8 cellular contexts compared by ENCODE assay signal in genomic region chr11:61817471-61818202, GRCh38. TPM values are rescaled to one million over a fixed set of nuclear protein-coding genes. Genes with fewer than 3 reads are reported as not detected.
DNase-seq lines count a peak whose midpoint lies in the region; ATAC-seq and TF ChIP-seq lines count a peak whose summit lies in the region.

No MANE protein-coding gene starts in this region.

- no peaks in the 10 kb centered on the region for H3K36me3 Mint-ChIP-seq in natural killer cell

- POLR2A ChIA-PET in IMR-90 (lab: Charles Lee; ENCODE audit: unreplicated experiment) = no interaction called here

- no peak for TF ChIP-seq CTCF in AG10803 (conservative IDR thresholded peaks at IDR 0.05; ENCODE audit: low read length)
- no peak for TF ChIP-seq CTCF in IMR-90 (conservative IDR thresholded peaks at IDR 0.05; ENCODE audit: low read depth, low read length)
- no peak for TF ChIP-seq CTCF in natural killer cell (IDR thresholded peaks at IDR 0.05)

- no peak overlapping the region for H2BK5ac ChIP-seq in IMR-90 (ENCODE audit: low read depth, low read length, poor library complexity, severe bottlenecking)

- H3K36me3 ChIP-seq in IMR-90 (ENCODE audit: control insufficient read depth, insufficient read depth, low read length) = peaks cover 6% of the 10 kb centered on the region

- peak overlapping the region; percentile 68 to 94 for H4K8ac ChIP-seq in IMR-90 (ENCODE audit: low read depth in 2 of 2, low read length in 2 of 2)

- H2AFZ ChIP-seq in IMR-90 (replicated peaks; ENCODE audit: low read length, poor library complexity) = no peak overlapping the region

- H3K9me1 ChIP-seq in IMR-90 (ENCODE audit: insufficient read depth, low read length) = peaks cover 9% of the 10 kb centered on the region; the same call in 1 of the 2 replicates

- ATAC-seq in IMR-90 (ENCODE audit: low read depth) = no peak
- no peak for ATAC-seq in natural killer cell
- ATAC-seq in GM21515 (IDR thresholded peaks at IDR 0.05; ENCODE audit: unreplicated experiment) = no peak
- no peak for ATAC-seq in GM21737 (IDR thresholded peaks at IDR 0.05; ENCODE audit: unreplicated experiment)

- H2BK15ac ChIP-seq in IMR-90 (ENCODE audit: low read depth, low read length) = no peak overlapping the region

- BruUV-seq in IMR-90 (replicated peaks; lab: Mats Ljungman, UMichigan) = TSS peak; percentile 33

- 0 out of 2 replicates have a peak overlapping the region, but pooled peaks have one; percentile 7 for H2BK20ac ChIP-seq in IMR-90 (ENCODE audit: low read depth, low read length)

- peak overlapping the region; percentile 95; the same call in 1 of the 2 replicates for H3K14ac ChIP-seq in IMR-90 (replicated peaks; ENCODE audit: low read depth, low read length)

- no peak for TF ChIP-seq RAD21 in IMR-90 (IDR thresholded peaks at IDR 0.05; ENCODE audit: low read length)

- peaks cover 17 to 37% of the 10 kb centered on the region in 2 donors for H3K4me1 Mint-ChIP-seq in natural killer cell

- peak overlapping the region; percentile 95 for H3K4me2 ChIP-seq in IMR-90 (ENCODE audit: low read depth, low read length)

- peak overlapping the region; percentile 85; the same call in 1 of the 2 replicates for H3K23ac ChIP-seq in IMR-90 (ENCODE audit: low read depth, low read length)

- peak overlapping the region; percentile 91 for H3K4me3 Mint-ChIP-seq in natural killer cell

- intact Hi-C loops in IMR-90 (cut with micrococcal nuclease) (no loop called here), natural killer cell (cut with micrococcal nuclease) (no loop called here)

- no peak overlapping the region; the same call in 1 of the 2 replicates for H3K27ac ChIP-seq in IMR-90 (ENCODE audit: insufficient read depth, low read length)
- peak overlapping the region; percentile 96 for H3K27ac ChIP-seq in caudate nucleus (ENCODE audit: low read depth, low read length)

- H3K79me1 ChIP-seq in IMR-90 (ENCODE audit: low read depth in 1 of 2, low read length in 2 of 2) = peaks cover 7 to 32% of the 10 kb centered on the region in 2 experiments; a peak in 3 of 4 replicates

- H3K27me3 Mint-ChIP-seq in natural killer cell (ENCODE audit: low read depth in 2 of 2) = no peaks in the 10 kb centered on the region

- H3K9ac ChIP-seq in IMR-90 (ENCODE audit: low read depth, low read length) = peak overlapping the region; percentile 80

- peak overlapping the region; percentile 97 for H2AK9ac ChIP-seq in IMR-90 (replicated peaks; ENCODE audit: low read depth, low read length, poor library complexity)

- no peak overlapping the region for H2AK5ac ChIP-seq in IMR-90 (ENCODE audit: low read depth, low read length)

- H3K56ac ChIP-seq in IMR-90 (ENCODE audit: extremely low read depth, insufficient read depth, low read length) = peak overlapping the region; percentile 81; the same call in 1 of the 2 replicates

- H3K4ac ChIP-seq in IMR-90 (ENCODE audit: low read depth, low read length) = peak overlapping the region; percentile 96

- TF ChIP-seq POLR2A in IMR-90 (IDR thresholded peaks at IDR 0.05; ENCODE audit: low read depth, low read length) = no peak

- DNase-seq in AG10803 (ENCODE audit: low read depth) (no peak), IMR-90 (no peak), caudate nucleus (lab: John Stamatoyannopoulos, UW) (no peak), natural killer cell (no peak), NCI-H1694 (lab: John Stamatoyannopoulos, UW) (no peak), ecto neural progenitor cell (ENCODE audit: low spot score) (no peak)

- H2BK120ac ChIP-seq in IMR-90 (ENCODE audit: low read depth, low read length) = peak overlapping the region; percentile 67; the same call in 1 of the 2 replicates

- H4K20me1 ChIP-seq in IMR-90 (ENCODE audit: insufficient read depth, low read length) = no peaks in the 10 kb centered on the region; the same call in 1 of the 2 replicates

- no peaks in the 10 kb centered on the region for H3K9me3 ChIP-seq in IMR-90 (ENCODE audit: control insufficient read depth, insufficient read depth, low read length)

- peaks cover 5% of the 10 kb centered on the region; the same call in 1 of the 2 replicates for H3K4me1 ChIP-seq in IMR-90 (ENCODE audit: control insufficient read depth, insufficient read depth, low read length)

- H3K4me3 ChIP-seq in AG10803 (ENCODE audit: low read length) (peak overlapping the region; percentile 92), IMR-90 (ENCODE audit: insufficient read depth, low read depth, low read length) (peak overlapping the region; percentile 86)

- dilution Hi-C loops in IMR-90 (cut with HindIII; ENCODE audit: low sequenced_read_pairs, unreplicated experiment) = no loop called here

- H3K18ac ChIP-seq in IMR-90 (ENCODE audit: low read depth, low read length) = peak overlapping the region; percentile 76; the same call in 1 of the 2 replicates

- in situ Hi-C loops in IMR-90 (cut with MboI; ENCODE audit: low sequenced_read_pairs) = no loop called here

- H3K27ac Mint-ChIP-seq in natural killer cell = peak overlapping the region; percentile 68 to 92

- CTCF ChIA-PET in IMR-90 (lab: Yijun Ruan, JAX) = interaction anchor here (1.2 to 1.5 kb wide), 3 partner anchors 10 to 21 kb away, joined by 3 to 5 read pairs (median 4); partner anchors contain the start of gene FADS2

- H3K27me3 ChIP-seq in IMR-90 (ENCODE audit: control insufficient read depth, insufficient read depth, low read length) = no peaks in the 10 kb centered on the region

- peak overlapping the region; percentile 89 for H4K91ac ChIP-seq in IMR-90 (ENCODE audit: insufficient read depth, low read depth, low read length)

- WGBS in IMR-90 (ENCODE audit: extremely low coverage in 2 of 2, insufficient read length in 1 of 2), 2 experiments = 67% methylated on average over 1 of the region's 6 CpGs; no CpG with 5 or more reads in 1 of the 2 experiments

- no peaks in the 10 kb centered on the region for H3K9me3 Mint-ChIP-seq in natural killer cell

- H4K5ac ChIP-seq in IMR-90 (ENCODE audit: low read depth, low read length) = peak overlapping the region; percentile 93; the same call in 1 of the 2 replicates

TF ChIP-seq in IMR-90, 13 proteins besides CTCF, POLR2A, EP300 and RAD21:
- TF ChIP-seq RCOR1 (IDR thresholded peaks at IDR 0.05; ENCODE audit: insufficient replicate concordance, low read length) = no peak
- no peak for TF ChIP-seq MAFK (IDR thresholded peaks at IDR 0.05; ENCODE audit: low read depth, low read length)
- TF ChIP-seq CHD1 (IDR thresholded peaks at IDR 0.05; ENCODE audit: low read depth, low read length) = no peak
- TF ChIP-seq NFE2L2 (IDR thresholded peaks at IDR 0.05; ENCODE audit: low read depth, low read length) = no peak
- TF ChIP-seq FOS (IDR thresholded peaks at IDR 0.05; ENCODE audit: low read depth, low read length) = no peak
- no peak for TF ChIP-seq BHLHE40 (IDR thresholded peaks at IDR 0.05; ENCODE audit: low read depth, low read length)
- no peak for TF ChIP-seq SMC3 (IDR thresholded peaks at IDR 0.05; ENCODE audit: low read depth, low read length)
- TF ChIP-seq MAZ (IDR thresholded peaks at IDR 0.05; ENCODE audit: borderline replicate concordance, low read depth, low read length) = no peak
- TF ChIP-seq CEBPB (IDR thresholded peaks at IDR 0.05; ENCODE audit: low read depth, low read length) = no peak
- no peak for TF ChIP-seq MXI1 (IDR thresholded peaks at IDR 0.05; ENCODE audit: borderline replicate concordance, low read depth, low read length)
- TF ChIP-seq RFX5 (IDR thresholded peaks at IDR 0.05; ENCODE audit: low read depth, low read length) = no peak
- no peak for TF ChIP-seq USF2 (IDR thresholded peaks at IDR 0.05; ENCODE audit: low read depth, low read length)
- TF ChIP-seq ELK1 (IDR thresholded peaks at IDR 0.05; ENCODE audit: borderline replicate concordance, low read depth, low read length) = no peak

RNA-seq across cellular contexts. Expression of gene FADS1, which starts 0.8 kb away (rescaled TPM):
- total RNA-seq in IMR-90 (2012; rRNA removed) (16.3 and 16.9 TPM in 2 replicates), natural killer cell (10 to 100 TPM in 2 of 3 donors, 1 to 10 TPM in 1; 9.3 to 17.2 (median 10.2) TPM)
- polyA plus RNA-seq in IMR-90 (2012; rRNA removed) = 17.6 and 18.4 TPM in 2 replicates
- 15.8 and 19.2 TPM in 2 replicates for polyA plus RNA-seq in IMR-90 (2012; cell fraction: cytosol; rRNA removed)
- polyA plus RNA-seq in IMR-90 (2012; cell fraction: nucleus; rRNA removed; ENCODE audit: low replicate concordance) = 29.9 and 31.1 TPM in 2 replicates

RNA-seq across cellular contexts. Expression of gene FADS2, which starts 10.5 kb away (rescaled TPM):
- total RNA-seq in IMR-90 (2012; rRNA removed) (31.9 and 33.3 TPM in 2 replicates), natural killer cell (10 to 100 TPM; 30.4 to 52.7 (median 34.4) TPM)
- polyA plus RNA-seq in IMR-90 (2012; rRNA removed) = 88.4 and 98.4 TPM in 2 replicates
- polyA plus RNA-seq in IMR-90 (2012; cell fraction: cytosol; rRNA removed) = 45.4 and 87.9 TPM in 2 replicates
- 69.4 and 94.9 TPM in 2 replicates for polyA plus RNA-seq in IMR-90 (2012; cell fraction: nucleus; rRNA removed; ENCODE audit: low replicate concordance)

RNA-seq across cellular contexts. Expression of gene FEN1, which starts 24.9 kb away (rescaled TPM):
- total RNA-seq in IMR-90 (2012; rRNA removed) (41.9 and 43.9 TPM in 2 replicates), natural killer cell (10 to 100 TPM; 14.2 to 17.8 (median 17.5) TPM)
- 21.3 and 23.0 TPM in 2 replicates for polyA plus RNA-seq in IMR-90 (2012; rRNA removed)
- 15.5 and 18.0 TPM in 2 replicates for polyA plus RNA-seq in IMR-90 (2012; cell fraction: cytosol; rRNA removed)
- polyA plus RNA-seq in IMR-90 (2012; cell fraction: nucleus; rRNA removed; ENCODE audit: low replicate concordance) = 6.4 and 7.0 TPM in 2 replicates

RNA-seq across cellular contexts. Expression of gene TMEM258, which starts 25.2 kb away (rescaled TPM):
- 70.0 and 107 TPM in 2 replicates for total RNA-seq in IMR-90 (2012; rRNA removed)
- 280 and 290 TPM in 2 replicates for polyA plus RNA-seq in IMR-90 (2012; rRNA removed)
- polyA plus RNA-seq in IMR-90 (2012; cell fraction: cytosol; rRNA removed) = 196 and 200 TPM in 2 replicates
- polyA plus RNA-seq in IMR-90 (2012; cell fraction: nucleus; rRNA removed; ENCODE audit: low replicate concordance) = 40.4 and 104 TPM in 2 replicates
- total RNA-seq in natural killer cell = 10 to 100 TPM; 64.4 to 69.3 (median 66.1) TPM
